ENCODE assay signal across 22 cellular contexts in genomic region chr19:45742969-45743368, GRCh38. TPM values are rescaled to one million over a fixed set of nuclear protein-coding genes. Genes with fewer than 3 reads are reported as not detected.
DNase-seq lines count a peak whose midpoint lies in the region; ATAC-seq, FAIRE-seq and TF ChIP-seq lines count a peak whose summit lies in the region.
"Had no signal": no experiment of that assay in that cellular context is flagged by ENCODE, and none has a peak within 500 bp of the region (broad histone marks: within the 10 kb centered on the region; RNA-seq: fewer than 3 reads in every experiment).

No MANE protein-coding gene starts in this region.

- no peak overlapping the region for H3K4me3 Mint-ChIP-seq in GM23338
- H3K4me3 Mint-ChIP-seq in activated CD8-positive, alpha-beta T cell treated with anti-CD3 and anti-CD28 coated beads, Interleukin-2, amount 10 ng/mL, durations not matched to agents 7 days and 5 days = no peak overlapping the region
- H3K4me3 Mint-ChIP-seq: CD14-positive monocyte; CD4-positive, alpha-beta memory T cell; HFFc6 had no signal

- H3K4me3 ChIP-seq in GM23338 (no peak overlapping the region), K562 (no peak overlapping the region), prostate gland (no peak overlapping the region)

- FAIRE-seq in K562 (lab: Jason Lieb, UNC) = no peak
- FAIRE-seq: A204.1, GM12892, GM18507 had no signal

- no TSS peak for BruUV-seq in K562 (replicated peaks; lab: Mats Ljungman, UMichigan)

- intact Hi-C loops in K562 (cut with micrococcal nuclease) = no loop called here
- intact Hi-C loops in prostate gland (cut with DNase I) = no loop called here

- H3K27ac ChIP-seq in 22Rv1 = peak overlapping the region; percentile 86
- H3K27ac ChIP-seq in GM23338 (ENCODE audit: low read depth) = no peak overlapping the region
- no peak overlapping the region for H3K27ac ChIP-seq in K562 (ENCODE audit: extremely low read depth, low read depth, low read length)
- H3K27ac ChIP-seq in prostate gland = peak overlapping the region; percentile 35 to 73

- H3K27me3 ChIP-seq in GM23338 (ENCODE audit: insufficient read depth) (no peaks in the 10 kb centered on the region), K562 (ENCODE audit: control insufficient read depth in 2 of 2, insufficient read depth in 2 of 2, low read length in 2 of 2) (no peaks in the 10 kb centered on the region), prostate gland (replicated peaks; ENCODE audit: insufficient read depth) (no peaks in the 10 kb centered on the region)

- no peak for TF ChIP-seq EP300 in K562 (IDR thresholded peaks at IDR 0.05; ENCODE audit: low read length)

- H4K20me1 ChIP-seq in GM23338 (replicated peaks; ENCODE audit: insufficient read depth) (no peaks in the 10 kb centered on the region), K562 (replicated peaks; ENCODE audit: control insufficient read depth, insufficient read depth, low read length) (no peaks in the 10 kb centered on the region)

- no peaks in the 10 kb centered on the region for H3K9me1 ChIP-seq in K562 (ENCODE audit: control insufficient read depth, insufficient read depth, low read length)

- 0 out of 2 replicates have a peak overlapping the region, but pooled peaks have one; percentile 66 for H2AFZ ChIP-seq in GM23338
- peak overlapping the region; percentile 40; the same call in 1 of the 2 replicates for H2AFZ ChIP-seq in K562 (ENCODE audit: low read depth, low read length)

- TF ChIP-seq RAD21 in K562 (CRISPR knock-in tag; conservative IDR thresholded peaks at IDR 0.05 in 1 of 2, IDR thresholded peaks at IDR 0.05 in 1 of 2) = no peak

- H3K36me3 ChIP-seq in GM23338 (ENCODE audit: insufficient read depth) (no peaks in the 10 kb centered on the region), K562 (ENCODE audit: control insufficient read depth, insufficient read depth, low read length) (no peaks in the 10 kb centered on the region), prostate gland (no peaks in the 10 kb centered on the region)

- no peak for DNase-seq in GM23338 (ENCODE audit: low spot score)
- DNase-seq in K562 (ENCODE audit: extremely low read depth in 1 of 4, low spot score in 3 of 4) = no peak
- DNase-seq in prostate gland (ENCODE audit: low spot score) = peak; percentile 87
- no peak for DNase-seq in activated CD4-positive, alpha-beta T cell treated with anti-CD3 and anti-CD28 coated beads for 1 hour
- no peak for DNase-seq in activated CD8-positive, alpha-beta T cell treated with anti-CD3 and anti-CD28 coated beads, Interleukin-2, amount 10 ng/mL, durations not matched to agents 7 days and 5 days
- DNase-seq: AML-193; CD4-positive, alpha-beta memory T cell; DMS153; DMS79; GDM1; GOT3; H7; HFFc6 had no signal

- ATAC-seq in GM23338 (peak; percentile 38; the same call in 2 of the 3 replicates), K562 (no peak), GM21529 (IDR thresholded peaks at IDR 0.05; ENCODE audit: unreplicated experiment) (no peak)
- ATAC-seq in activated CD8-positive, alpha-beta T cell treated with anti-CD3 and anti-CD28 coated beads, Interleukin-2, amount 10 ng/mL, durations not matched to agents 7 days and 5 days = no peak
- ATAC-seq: HCT116 had no signal

- H3K36me3 Mint-ChIP-seq in GM23338 (ENCODE audit: low read depth) = no peaks in the 10 kb centered on the region
- H3K36me3 Mint-ChIP-seq in activated CD8-positive, alpha-beta T cell treated with anti-CD3 and anti-CD28 coated beads, Interleukin-2, amount 10 ng/mL, durations not matched to agents 7 days and 5 days (ENCODE audit: low read depth) = no peaks in the 10 kb centered on the region
- H3K36me3 Mint-ChIP-seq: CD14-positive monocyte; CD4-positive, alpha-beta memory T cell had no signal

- TF ChIP-seq POLR2A in K562 (conservative IDR thresholded peaks at IDR 0.05) (no peak), prostate gland (IDR thresholded peaks at IDR 0.05) (no peak)

- no peak overlapping the region for H3K27ac Mint-ChIP-seq in GM23338
- no peak overlapping the region for H3K27ac Mint-ChIP-seq in activated CD8-positive, alpha-beta T cell treated with anti-CD3 and anti-CD28 coated beads, Interleukin-2, amount 10 ng/mL, durations not matched to agents 7 days and 5 days
- H3K27ac Mint-ChIP-seq: CD4-positive, alpha-beta memory T cell; HFFc6 had no signal

- TF ChIP-seq CTCF in 22Rv1 (IDR thresholded peaks at IDR 0.05) (no peak), GM23338 (conservative IDR thresholded peaks at IDR 0.05; ENCODE audit: low read depth in 2 of 2) (no peak), K562 (IDR thresholded peaks at IDR 0.05 in 2 of 3, conservative IDR thresholded peaks at IDR 0.05 in 1 of 3; ENCODE audit: insufficient read depth in 2 of 3, low read depth in 1 of 3, low read length in 3 of 3) (no peak), prostate gland (IDR thresholded peaks at IDR 0.05) (no peak)

- H3K9me3 Mint-ChIP-seq in GM23338 = no peaks in the 10 kb centered on the region
- no peaks in the 10 kb centered on the region for H3K9me3 Mint-ChIP-seq in activated CD8-positive, alpha-beta T cell treated with anti-CD3 and anti-CD28 coated beads, Interleukin-2, amount 10 ng/mL, durations not matched to agents 7 days and 5 days (ENCODE audit: insufficient read depth)
- H3K9me3 Mint-ChIP-seq: CD4-positive, alpha-beta memory T cell; HFFc6 had no signal

- H3K27me3 Mint-ChIP-seq in GM23338 (ENCODE audit: insufficient read depth, low read depth, poor library complexity) = peaks cover 8% of the 10 kb centered on the region
- peaks cover 19% of the 10 kb centered on the region for H3K27me3 Mint-ChIP-seq in activated CD8-positive, alpha-beta T cell treated with anti-CD3 and anti-CD28 coated beads, Interleukin-2, amount 10 ng/mL, durations not matched to agents 7 days and 5 days (ENCODE audit: low read depth)

- H3K4me2 ChIP-seq in GM23338 (no peak overlapping the region), K562 (ENCODE audit: insufficient read depth, low read length) (no peak overlapping the region)

- H3K4me1 ChIP-seq in GM23338 (ENCODE audit: insufficient read depth) (no peaks in the 10 kb centered on the region; the same call in 1 of the 2 replicates), K562 (replicated peaks in 1 of 2; ENCODE audit: control insufficient read depth in 2 of 2, insufficient read depth in 2 of 2, low read length in 2 of 2) (peaks cover 0 to 10% of the 10 kb centered on the region in 2 experiments; a peak in 3 of 5 replicates), prostate gland (replicated peaks) (no peaks in the 10 kb centered on the region)

- POLR2A ChIA-PET in K562 (lab: Yijun Ruan, JAX) = interaction anchor here (1.2 kb wide), 1 partner anchor 26 kb away, joined by 4 read pairs; the partner anchor contains the start of gene SIX5
- POLR2A ChIA-PET in activated CD8-positive, alpha-beta T cell treated with anti-CD3 and anti-CD28 coated beads, Interleukin-2, amount 10 ng/mL, durations not matched to agents 7 days and 5 days (lab: Charles Lee) = no interaction called here

- in situ Hi-C loops in K562 (cut with MboI) = no loop called here

- H3K9me3 ChIP-seq in K562 (replicated peaks; ENCODE audit: control insufficient read depth, insufficient read depth, low read depth, low read length) (no peaks in the 10 kb centered on the region), prostate gland (no peaks in the 10 kb centered on the region)

- CTCF ChIA-PET in K562 (lab: Yijun Ruan, JAX; ENCODE audit: low intra/inter-chr PET ratio) = no interaction called here
- CTCF ChIA-PET in activated CD8-positive, alpha-beta T cell treated with anti-CD3 and anti-CD28 coated beads, Interleukin-2, amount 10 ng/mL, durations not matched to agents 7 days and 5 days (lab: Charles Lee) = interaction anchor here (1.5 kb wide), 1 partner anchor 27 kb away, joined by 4 read pairs; no protein-coding TSS in a partner anchor

- H3K79me2 ChIP-seq in GM23338 (replicated peaks; ENCODE audit: insufficient read depth) (no peaks in the 10 kb centered on the region), K562 (ENCODE audit: control insufficient read depth, insufficient read depth, low read length) (no peaks in the 10 kb centered on the region)

- H3K9me2 ChIP-seq in GM23338 (ENCODE audit: insufficient read depth) = no peaks in the 10 kb centered on the region; the same call in 1 of the 2 replicates

- no peaks in the 10 kb centered on the region; the same call in 2 of the 3 replicates for H3K4me1 Mint-ChIP-seq in GM23338
- H3K4me1 Mint-ChIP-seq in activated CD8-positive, alpha-beta T cell treated with anti-CD3 and anti-CD28 coated beads, Interleukin-2, amount 10 ng/mL, durations not matched to agents 7 days and 5 days (ENCODE audit: low read depth) = no peaks in the 10 kb centered on the region
- H3K4me1 Mint-ChIP-seq: CD4-positive, alpha-beta memory T cell had no signal

- 0 out of 2 replicates have a peak, but pooled peaks cover 7% of the 10 kb centered on the region for H3F3A ChIP-seq in GM23338 (replicated peaks; ENCODE audit: low read depth)

- no peak overlapping the region; a peak in 1 of 4 replicates for H3K9ac ChIP-seq in K562 (ENCODE audit: insufficient read depth in 1 of 2, low read depth in 2 of 2, low read length in 2 of 2)

- WGBS in K562 (ENCODE audit: insufficient coverage, low coverage, missing lambda C conversion rate) = 37% methylated on average over 4 of the region's 4 CpGs
- WGBS in prostate gland = 22% methylated on average over 4 of the region's 4 CpGs

RNA-seq across cellular contexts. Expression of gene MEIOSIN, which starts 9.7 kb away (rescaled TPM):
- 0.16 and 0.28 TPM in 2 replicates for total RNA-seq in GM23338 (2014; rRNA removed; shearing (Covaris generic))
- 0.21 TPM in 1 of 2 replicates, not detected in the other for polyA plus RNA-seq in GM23338 (2016; fragmentation: Nextera tagmentation; extraction: Ambion mirVana)
- total RNA-seq in K562 (2011; cell fraction: chromatin; rRNA removed; ENCODE audit: low replicate concordance) = 0.48 and 1.4 TPM in 2 replicates
- total RNA-seq in K562 (2011; cell fraction: nucleolus; rRNA removed) = 0.66 and 0.67 TPM in 2 replicates
- total RNA-seq in K562 (2011; cell fraction: nucleoplasm; rRNA removed) = 0.37 and 0.76 TPM in 2 replicates
- 1.6 and 2.4 TPM in 2 replicates for total RNA-seq in K562 (2014; rRNA removed)
- 0.64 and 0.76 TPM in 2 replicates for total RNA-seq in K562 (2014; rRNA removed; fragmentation: Illumina TruSeq; extraction: Trizol)
- total RNA-seq in K562 (2015; rRNA removed; fragmentation: Illumina TruSeq; extraction: Trizol) = 0.51 and 0.64 TPM in 2 replicates
- 1.5 and 2.0 TPM in 2 replicates for total RNA-seq in K562 (2021)
- polyA plus RNA-seq in K562 (2011; rRNA removed) = 0.20 and 1.4 TPM in 2 replicates
- polyA plus RNA-seq in K562 (2011; cell fraction: cytosol; rRNA removed) = 0.82 and 0.99 TPM in 2 replicates
- polyA plus RNA-seq in K562 (2011; cell fraction: nucleus; rRNA removed) = 0.51 and 0.86 TPM in 2 replicates
- 1.8 and 3.2 TPM in 2 replicates for polyA plus RNA-seq in K562 (2012)
- polyA plus RNA-seq in K562 (2014; fragmentation: Illumina TruSeq; extraction: Trizol) = 1.8 and 2.2 TPM in 2 replicates
- under 1 TPM; 0.06 to 0.07 TPM for polyA plus RNA-seq in K562 (2014; fragmentation: Nextera tagmentation; extraction: Ambion mirVana)
- polyA plus RNA-seq in K562 (2014; rRNA removed) = 1.2 and 1.6 TPM in 2 replicates
- polyA minus RNA-seq in K562 (2011; rRNA and poly(A)+ RNA removed) = 0.21 and 0.54 TPM in 2 replicates
- 1.1 TPM in 1 of 2 replicates, not detected in the other for polyA minus RNA-seq in K562 (2011; cell fraction: cytosol; rRNA and poly(A)+ RNA removed)
- polyA minus RNA-seq in K562 (2011; cell fraction: nucleus; rRNA and poly(A)+ RNA removed) = 0.13 and 1.1 TPM in 2 replicates
- 1 to 10 TPM in 1 of 2 donors, not detected in 1; 1.8 TPM for total RNA-seq in prostate gland
- total RNA-seq in activated CD8-positive, alpha-beta T cell treated with anti-CD3 and anti-CD28 coated beads, Interleukin-2, amount 10 ng/mL, durations not matched to agents 7 days and 5 days = not detected
- total RNA-seq: CD4-positive, alpha-beta memory T cell; Daoy; H7; HFFc6 had no signal
- polyA plus RNA-seq: BJ; CD14-positive monocyte; CD4-positive, alpha-beta memory T cell had no signal

RNA-seq across cellular contexts. Expression of gene FBXO46, which starts 12.3 kb away (rescaled TPM):
- 34.4 and 35.8 TPM in 2 replicates for total RNA-seq in GM23338 (2014; rRNA removed; shearing (Covaris generic))
- polyA plus RNA-seq in GM23338 (2016; fragmentation: Nextera tagmentation; extraction: Ambion mirVana) = 9.4 and 12.0 TPM in 2 replicates
- total RNA-seq in K562 (2011; cell fraction: chromatin; rRNA removed; ENCODE audit: low replicate concordance) = 16.6 and 30.3 TPM in 2 replicates
- 17.5 and 18.4 TPM in 2 replicates for total RNA-seq in K562 (2011; cell fraction: nucleolus; rRNA removed)
- 21.0 and 36.0 TPM in 2 replicates for total RNA-seq in K562 (2011; cell fraction: nucleoplasm; rRNA removed)
- total RNA-seq in K562 (2014; rRNA removed) = 13.2 and 18.5 TPM in 2 replicates
- 5.0 and 5.5 TPM in 2 replicates for total RNA-seq in K562 (2014; rRNA removed; fragmentation: Illumina TruSeq; extraction: Trizol)
- total RNA-seq in K562 (2015; rRNA removed; fragmentation: Illumina TruSeq; extraction: Trizol) = 7.9 and 8.3 TPM in 2 replicates
- 32.6 and 36.1 TPM in 2 replicates for total RNA-seq in K562 (2021)
- polyA plus RNA-seq in K562 (2011; rRNA removed) = 5.4 and 6.1 TPM in 2 replicates
- 10.2 and 11.6 TPM in 2 replicates for polyA plus RNA-seq in K562 (2011; cell fraction: cytosol; rRNA removed)
- polyA plus RNA-seq in K562 (2011; cell fraction: nucleus; rRNA removed) = 19.1 and 20.0 TPM in 2 replicates
- polyA plus RNA-seq in K562 (2012) = 9.1 and 13.3 TPM in 2 replicates
- polyA plus RNA-seq in K562 (2014; fragmentation: Illumina TruSeq; extraction: Trizol) = 7.3 and 10.9 TPM in 2 replicates
- 1 to 10 TPM; 1.5 to 4.0 TPM for polyA plus RNA-seq in K562 (2014; fragmentation: Nextera tagmentation; extraction: Ambion mirVana)
- polyA plus RNA-seq in K562 (2014; rRNA removed) = 11.8 and 15.6 TPM in 2 replicates
- polyA minus RNA-seq in K562 (2011; rRNA and poly(A)+ RNA removed) = 3.9 and 4.7 TPM in 2 replicates
- polyA minus RNA-seq in K562 (2011; cell fraction: cytosol; rRNA and poly(A)+ RNA removed) = 6.2 and 6.7 TPM in 2 replicates
- polyA minus RNA-seq in K562 (2011; cell fraction: nucleus; rRNA and poly(A)+ RNA removed) = 4.8 and 8.6 TPM in 2 replicates
- 10 to 100 TPM; 21.8 to 26.7 TPM for total RNA-seq in prostate gland
- 10 to 100 TPM; 32.6 to 33.9 TPM for total RNA-seq in activated CD8-positive, alpha-beta T cell treated with anti-CD3 and anti-CD28 coated beads, Interleukin-2, amount 10 ng/mL, durations not matched to agents 7 days and 5 days

RNA-seq across cellular contexts. Expression of gene SIX5, which starts 26.1 kb away (rescaled TPM):
- 16.1 and 22.6 TPM in 2 replicates for total RNA-seq in GM23338 (2014; rRNA removed; shearing (Covaris generic))
- 10.1 and 12.4 TPM in 2 replicates for polyA plus RNA-seq in GM23338 (2016; fragmentation: Nextera tagmentation; extraction: Ambion mirVana)
- 4.2 and 17.4 TPM in 2 replicates for total RNA-seq in K562 (2011; cell fraction: chromatin; rRNA removed; ENCODE audit: low replicate concordance)
- total RNA-seq in K562 (2011; cell fraction: nucleolus; rRNA removed) = 13.7 and 19.0 TPM in 2 replicates
- 6.2 and 8.5 TPM in 2 replicates for total RNA-seq in K562 (2011; cell fraction: nucleoplasm; rRNA removed)
- total RNA-seq in K562 (2014; rRNA removed) = 7.9 and 9.0 TPM in 2 replicates
- total RNA-seq in K562 (2014; rRNA removed; fragmentation: Illumina TruSeq; extraction: Trizol) = 1.0 and 1.4 TPM in 2 replicates
- total RNA-seq in K562 (2015; rRNA removed; fragmentation: Illumina TruSeq; extraction: Trizol) = 4.2 and 5.0 TPM in 2 replicates
- 15.2 and 17.2 TPM in 2 replicates for total RNA-seq in K562 (2021)
- 2.5 and 6.1 TPM in 2 replicates for polyA plus RNA-seq in K562 (2011; rRNA removed)
- 5.6 and 11.7 TPM in 2 replicates for polyA plus RNA-seq in K562 (2011; cell fraction: cytosol; rRNA removed)
- polyA plus RNA-seq in K562 (2011; cell fraction: nucleus; rRNA removed) = 22.2 and 28.1 TPM in 2 replicates
- polyA plus RNA-seq in K562 (2012) = 5.5 and 16.8 TPM in 2 replicates
- polyA plus RNA-seq in K562 (2014; fragmentation: Illumina TruSeq; extraction: Trizol) = 7.4 and 12.5 TPM in 2 replicates
- not detected for polyA plus RNA-seq in K562 (2014; fragmentation: Nextera tagmentation; extraction: Ambion mirVana)
- 9.7 and 10.2 TPM in 2 replicates for polyA plus RNA-seq in K562 (2014; rRNA removed)
- polyA minus RNA-seq in K562 (2011; rRNA and poly(A)+ RNA removed) = 0.74 and 0.93 TPM in 2 replicates
- 4.6 and 7.9 TPM in 2 replicates for polyA minus RNA-seq in K562 (2011; cell fraction: cytosol; rRNA and poly(A)+ RNA removed)
- 7.8 and 10.1 TPM in 2 replicates for polyA minus RNA-seq in K562 (2011; cell fraction: nucleus; rRNA and poly(A)+ RNA removed)
- total RNA-seq in prostate gland = 10 to 100 TPM; 33.7 to 37.5 TPM
- under 1 TPM; 0.53 to 0.89 TPM for total RNA-seq in activated CD8-positive, alpha-beta T cell treated with anti-CD3 and anti-CD28 coated beads, Interleukin-2, amount 10 ng/mL, durations not matched to agents 7 days and 5 days
- polyA plus RNA-seq: CD14-positive monocyte had no signal

RNA-seq across cellular contexts. Expression of gene DMPK, which starts 39.3 kb away (rescaled TPM):
- 18.9 and 24.0 TPM in 2 replicates for total RNA-seq in GM23338 (2014; rRNA removed; shearing (Covaris generic))
- 9.2 and 9.8 TPM in 2 replicates for polyA plus RNA-seq in GM23338 (2016; fragmentation: Nextera tagmentation; extraction: Ambion mirVana)
- 108 and 213 TPM in 2 replicates for total RNA-seq in K562 (2011; cell fraction: chromatin; rRNA removed; ENCODE audit: low replicate concordance)
- total RNA-seq in K562 (2011; cell fraction: nucleolus; rRNA removed) = 94.9 and 106 TPM in 2 replicates
- 85.3 and 105 TPM in 2 replicates for total RNA-seq in K562 (2011; cell fraction: nucleoplasm; rRNA removed)
- 7.7 and 10.9 TPM in 2 replicates for total RNA-seq in K562 (2014; rRNA removed)
- 2.3 and 2.8 TPM in 2 replicates for total RNA-seq in K562 (2014; rRNA removed; fragmentation: Illumina TruSeq; extraction: Trizol)
- 7.3 and 8.8 TPM in 2 replicates for total RNA-seq in K562 (2015; rRNA removed; fragmentation: Illumina TruSeq; extraction: Trizol)
- total RNA-seq in K562 (2021) = 22.7 and 26.5 TPM in 2 replicates
- 7.0 and 11.2 TPM in 2 replicates for polyA plus RNA-seq in K562 (2011; rRNA removed)
- polyA plus RNA-seq in K562 (2011; cell fraction: cytosol; rRNA removed) = 8.7 and 21.2 TPM in 2 replicates
- 75.5 and 114 TPM in 2 replicates for polyA plus RNA-seq in K562 (2011; cell fraction: nucleus; rRNA removed)
- polyA plus RNA-seq in K562 (2012) = 23.7 and 50.9 TPM in 2 replicates
- polyA plus RNA-seq in K562 (2014; fragmentation: Illumina TruSeq; extraction: Trizol) = 8.0 and 9.1 TPM in 2 replicates
- polyA plus RNA-seq in K562 (2014; fragmentation: Nextera tagmentation; extraction: Ambion mirVana) = under 1 TPM; 0.24 to 0.63 TPM
- 19.1 and 31.3 TPM in 2 replicates for polyA plus RNA-seq in K562 (2014; rRNA removed)
- 6.7 and 13.0 TPM in 2 replicates for polyA minus RNA-seq in K562 (2011; rRNA and poly(A)+ RNA removed)
- 5.6 and 7.0 TPM in 2 replicates for polyA minus RNA-seq in K562 (2011; cell fraction: cytosol; rRNA and poly(A)+ RNA removed)
- polyA minus RNA-seq in K562 (2011; cell fraction: nucleus; rRNA and poly(A)+ RNA removed) = 16.8 and 17.1 TPM in 2 replicates
- total RNA-seq in prostate gland = 10 to 100 TPM; 52.8 to 88.2 TPM
- total RNA-seq in activated CD8-positive, alpha-beta T cell treated with anti-CD3 and anti-CD28 coated beads, Interleukin-2, amount 10 ng/mL, durations not matched to agents 7 days and 5 days = 10 to 100 TPM in 1 of 2 experiments, 1 to 10 TPM in 1; 9.9 to 14.4 TPM

RNA-seq across cellular contexts. Expression of gene DMWD, which starts 49.7 kb away (rescaled TPM):
- 33.1 and 45.6 TPM in 2 replicates for total RNA-seq in GM23338 (2014; rRNA removed; shearing (Covaris generic))
- 11.8 and 12.1 TPM in 2 replicates for polyA plus RNA-seq in GM23338 (2016; fragmentation: Nextera tagmentation; extraction: Ambion mirVana)
- total RNA-seq in K562 (2011; cell fraction: chromatin; rRNA removed; ENCODE audit: low replicate concordance) = 93.8 and 251 TPM in 2 replicates
- total RNA-seq in K562 (2011; cell fraction: nucleolus; rRNA removed) = 136 and 149 TPM in 2 replicates
- 124 and 146 TPM in 2 replicates for total RNA-seq in K562 (2011; cell fraction: nucleoplasm; rRNA removed)
- total RNA-seq in K562 (2014; rRNA removed) = 30.5 and 38.4 TPM in 2 replicates
- total RNA-seq in K562 (2014; rRNA removed; fragmentation: Illumina TruSeq; extraction: Trizol) = 18.1 and 20.0 TPM in 2 replicates
- 19.0 and 20.7 TPM in 2 replicates for total RNA-seq in K562 (2015; rRNA removed; fragmentation: Illumina TruSeq; extraction: Trizol)
- total RNA-seq in K562 (2021) = 51.3 and 54.6 TPM in 2 replicates
- polyA plus RNA-seq in K562 (2011; rRNA removed) = 15.6 and 22.6 TPM in 2 replicates
- 23.6 and 33.0 TPM in 2 replicates for polyA plus RNA-seq in K562 (2011; cell fraction: cytosol; rRNA removed)
- polyA plus RNA-seq in K562 (2011; cell fraction: nucleus; rRNA removed) = 46.4 and 68.1 TPM in 2 replicates
- polyA plus RNA-seq in K562 (2012) = 28.7 and 29.1 TPM in 2 replicates
- 15.4 and 18.7 TPM in 2 replicates for polyA plus RNA-seq in K562 (2014; fragmentation: Illumina TruSeq; extraction: Trizol)
- polyA plus RNA-seq in K562 (2014; fragmentation: Nextera tagmentation; extraction: Ambion mirVana) = 1 to 10 TPM; 4.7 to 7.9 TPM
- polyA plus RNA-seq in K562 (2014; rRNA removed) = 27.7 and 32.8 TPM in 2 replicates
- 21.1 and 23.5 TPM in 2 replicates for polyA minus RNA-seq in K562 (2011; rRNA and poly(A)+ RNA removed)
- polyA minus RNA-seq in K562 (2011; cell fraction: cytosol; rRNA and poly(A)+ RNA removed) = 22.7 and 27.3 TPM in 2 replicates
- 38.4 and 45.5 TPM in 2 replicates for polyA minus RNA-seq in K562 (2011; cell fraction: nucleus; rRNA and poly(A)+ RNA removed)
- total RNA-seq in prostate gland = 10 to 100 TPM; 35.5 to 96.7 TPM
- 10 to 100 TPM; 20.6 TPM for total RNA-seq in activated CD8-positive, alpha-beta T cell treated with anti-CD3 and anti-CD28 coated beads, Interleukin-2, amount 10 ng/mL, durations not matched to agents 7 days and 5 days

Comparison
In these comparisons a context has a peak if more than half of its experiments do, and no peak if none do; other contexts are left out.
1. H3K27ac ChIP-seq: peak in 22Rv1 (single experiment) and prostate gland (2 of 2); none in GM23338 (single experiment) and K562 (single experiment).